In genomic region chr12:120102189-120103043, GRCh38 we compare ENCODE assay signal across 15 cellular contexts. TPM values are rescaled to one million over a fixed set of nuclear protein-coding genes. Genes with fewer than 3 reads are reported as not detected.
DNase-seq lines count a peak whose midpoint lies in the region; ATAC-seq, FAIRE-seq and TF ChIP-seq lines count a peak whose summit lies in the region.
"Had no signal": no experiment of that assay in that cellular context is flagged by ENCODE, and none has a peak within 500 bp of the region (broad histone marks: within the 10 kb centered on the region; RNA-seq: fewer than 3 reads in every experiment).

No MANE protein-coding gene starts in this region.

- H3K27me3 Mint-ChIP-seq in GM23338 (ENCODE audit: insufficient read depth, low read depth, poor library complexity) (peaks cover 3% of the 10 kb centered on the region), natural killer cell (ENCODE audit: low read depth in 2 of 2) (no peaks in the 10 kb centered on the region)
- H3K27me3 Mint-ChIP-seq: brain had no signal

- DNase-seq in GM23338 (ENCODE audit: low spot score) (peak; percentile 44), K562 (ENCODE audit: extremely low read depth in 1 of 4, low spot score in 3 of 4) (no peak), natural killer cell (no peak), NCI-H1694 treated with DMSO at 0.1 percent for 48 hours (lab: John Stamatoyannopoulos, UW) (no peak), HCEC 1CT (no peak)
- DNase-seq: hippocampal formation, lower lobe of right lung, NCI-H774 had no signal

- peaks cover 54% of the 10 kb centered on the region for H3K36me3 Mint-ChIP-seq in GM23338 (ENCODE audit: low read depth)
- H3K36me3 Mint-ChIP-seq in natural killer cell = no peaks in the 10 kb centered on the region

- H3K4me1 Mint-ChIP-seq in GM23338 (peaks cover 19% of the 10 kb centered on the region), natural killer cell (peaks cover 17 to 34% of the 10 kb centered on the region in 2 donors)

- H3K4me3 ChIP-seq in BLaER1 = no peak overlapping the region
- no peak overlapping the region for H3K4me3 ChIP-seq in GM23338
- H3K4me3 ChIP-seq in K562 = no peak overlapping the region
- H3K4me3 ChIP-seq: lower lobe of right lung, pancreas, SJSA1 had no signal

- no peak for TF ChIP-seq POLR2A in K562 (conservative IDR thresholded peaks at IDR 0.05)

- H3K9me2 ChIP-seq in GM23338 (ENCODE audit: insufficient read depth) = no peaks in the 10 kb centered on the region

- no peak overlapping the region for H2AFZ ChIP-seq in GM23338
- no peak overlapping the region for H2AFZ ChIP-seq in K562 (ENCODE audit: low read depth, low read length)

- TF ChIP-seq RAD21 in K562 (CRISPR knock-in tag; conservative IDR thresholded peaks at IDR 0.05 in 1 of 2, IDR thresholded peaks at IDR 0.05 in 1 of 2) = no peak

- H4K20me1 ChIP-seq in BLaER1 = peaks cover 97% of the 10 kb centered on the region
- peaks cover 3% of the 10 kb centered on the region; the same call in 1 of the 2 replicates for H4K20me1 ChIP-seq in GM23338 (replicated peaks; ENCODE audit: insufficient read depth)
- peaks cover 18% of the 10 kb centered on the region for H4K20me1 ChIP-seq in K562 (replicated peaks; ENCODE audit: control insufficient read depth, insufficient read depth, low read length)

- peak overlapping the region; percentile 84 for H3K4me2 ChIP-seq in BLaER1
- no peak overlapping the region for H3K4me2 ChIP-seq in GM23338
- no peak overlapping the region for H3K4me2 ChIP-seq in K562 (ENCODE audit: insufficient read depth, low read length)

- peak; percentile 52 for ATAC-seq in GM23338
- no peak for ATAC-seq in K562
- ATAC-seq in natural killer cell = no peak
- no peak for ATAC-seq in GM19023 (IDR thresholded peaks at IDR 0.05; ENCODE audit: unreplicated experiment)
- no peak for ATAC-seq in GM21381 (IDR thresholded peaks at IDR 0.05; ENCODE audit: unreplicated experiment)
- ATAC-seq: lower lobe of right lung had no signal

- H3K27me3 ChIP-seq in BLaER1 = no peaks in the 10 kb centered on the region
- no peaks in the 10 kb centered on the region for H3K27me3 ChIP-seq in GM23338 (ENCODE audit: insufficient read depth)
- H3K27me3 ChIP-seq in K562 (ENCODE audit: control insufficient read depth in 2 of 2, insufficient read depth in 2 of 2, low read length in 2 of 2) = no peaks in the 10 kb centered on the region
- H3K27me3 ChIP-seq: pancreas, SJSA1 had no signal

- peak overlapping the region; percentile 63 for H3K9ac ChIP-seq in BLaER1
- no peak overlapping the region; a peak in 1 of 4 replicates for H3K9ac ChIP-seq in K562 (ENCODE audit: insufficient read depth in 1 of 2, low read depth in 2 of 2, low read length in 2 of 2)

- H3K9me3 Mint-ChIP-seq in GM23338 (no peaks in the 10 kb centered on the region), natural killer cell (no peaks in the 10 kb centered on the region)
- H3K9me3 Mint-ChIP-seq: brain had no signal

- peak; percentile 23 to 39; a peak in 3 of 4 replicates for TF ChIP-seq CTCF in GM23338 (conservative IDR thresholded peaks at IDR 0.05; ENCODE audit: low read depth in 2 of 2)
- TF ChIP-seq CTCF in K562 (IDR thresholded peaks at IDR 0.05 in 2 of 3, conservative IDR thresholded peaks at IDR 0.05 in 1 of 3; ENCODE audit: insufficient read depth in 2 of 3, low read depth in 1 of 3, low read length in 3 of 3) = no peak
- no peak for TF ChIP-seq CTCF in natural killer cell (IDR thresholded peaks at IDR 0.05)

- no peaks in the 10 kb centered on the region for H3K9me1 ChIP-seq in K562 (ENCODE audit: control insufficient read depth, insufficient read depth, low read length)

- H3K27ac Mint-ChIP-seq in GM23338 (peak overlapping the region; percentile 65; the same call in 1 of the 2 replicates), natural killer cell (peak overlapping the region; percentile 84 to 86)

- H3K4me1 ChIP-seq in BLaER1 = peaks cover 52% of the 10 kb centered on the region
- peaks cover 7% of the 10 kb centered on the region for H3K4me1 ChIP-seq in GM23338 (ENCODE audit: insufficient read depth)
- peaks cover 0 to 28% of the 10 kb centered on the region in 2 experiments; a peak in 2 of 5 replicates for H3K4me1 ChIP-seq in K562 (replicated peaks in 1 of 2; ENCODE audit: control insufficient read depth in 2 of 2, insufficient read depth in 2 of 2, low read length in 2 of 2)
- H3K4me1 ChIP-seq: SJSA1 had no signal

- no peak overlapping the region for H3K4me3 Mint-ChIP-seq in GM23338
- H3K4me3 Mint-ChIP-seq in natural killer cell = peak overlapping the region; percentile 84
- H3K4me3 Mint-ChIP-seq: brain had no signal

- CTCF ChIA-PET in K562 (lab: Yijun Ruan, JAX; ENCODE audit: low intra/inter-chr PET ratio) = no interaction called here

- TF ChIP-seq EP300 in K562 (IDR thresholded peaks at IDR 0.05; ENCODE audit: low read length) = no peak

- no peak for FAIRE-seq in K562 (lab: Jason Lieb, UNC)
- FAIRE-seq: GM18507, pancreas had no signal

- BruUV-seq in K562 (replicated peaks; lab: Mats Ljungman, UMichigan) = no TSS peak

- 94% methylated on average over 23 of the region's 30 CpGs for WGBS in K562 (ENCODE audit: insufficient coverage, low coverage, missing lambda C conversion rate)

- H3K79me2 ChIP-seq in GM23338 (replicated peaks; ENCODE audit: insufficient read depth) (peaks cover 58% of the 10 kb centered on the region), K562 (ENCODE audit: control insufficient read depth, insufficient read depth, low read length) (peaks cover 47% of the 10 kb centered on the region)

- H3F3A ChIP-seq in GM23338 (replicated peaks; ENCODE audit: low read depth) = no peaks in the 10 kb centered on the region; the same call in 1 of the 2 replicates

- H3K9me3 ChIP-seq in BLaER1 = no peaks in the 10 kb centered on the region
- H3K9me3 ChIP-seq in K562 (replicated peaks; ENCODE audit: control insufficient read depth, insufficient read depth, low read depth, low read length) = no peaks in the 10 kb centered on the region
- H3K9me3 ChIP-seq: lower lobe of right lung, pancreas, SJSA1 had no signal

- in situ Hi-C loops in K562 (cut with MboI) = no loop called here

- POLR2A ChIA-PET in K562 (lab: Yijun Ruan, JAX) = interaction anchor here (0.7 to 1.0 kb wide), 3 partner anchors 15 to 1257 kb away, joined by 3 read pairs; partner anchors contain the start of gene RPLP0

- peaks cover 96% of the 10 kb centered on the region for H3K36me3 ChIP-seq in BLaER1
- no peaks in the 10 kb centered on the region; the same call in 1 of the 2 replicates for H3K36me3 ChIP-seq in GM23338 (ENCODE audit: insufficient read depth)
- H3K36me3 ChIP-seq in K562 (ENCODE audit: control insufficient read depth, insufficient read depth, low read length) = peaks cover 89% of the 10 kb centered on the region; the same call in 2 of the 3 replicates

- intact Hi-C loops in K562 (cut with micrococcal nuclease) (no loop called here), natural killer cell (cut with micrococcal nuclease) (no loop called here)

- H3K27ac ChIP-seq in BLaER1 (peak overlapping the region; percentile 73), GM23338 (ENCODE audit: low read depth) (no peak overlapping the region), K562 (ENCODE audit: extremely low read depth, low read depth, low read length) (no peak overlapping the region)
- H3K27ac ChIP-seq: lower lobe of right lung, pancreas, SJSA1 had no signal

TF ChIP-seq in K562, 482 proteins besides CTCF, POLR2A, EP300 and RAD21:
- TF ChIP-seq BRCA1 (IDR thresholded peaks at IDR 0.05) (no peak), BRCA1 (CRISPR knock-in tag; IDR thresholded peaks at IDR 0.05) (no peak), U2AF1 (optimal IDR thresholded peaks at IDR 0.05; ENCODE audit: low read depth, low read length) (no peak), RFX5 (IDR thresholded peaks at IDR 0.05; ENCODE audit: low read depth, low read length) (no peak), POLR2G (IDR thresholded peaks at IDR 0.05; ENCODE audit: low read depth, low read length) (peak; percentile 27; the same call in 1 of the 2 replicates), MLLT1 (IDR thresholded peaks at IDR 0.05) (no peak), SMARCB1 (IDR thresholded peaks at IDR 0.05; ENCODE audit: insufficient read length, low read depth) (no peak), MEF2D (tag; conservative IDR thresholded peaks at IDR 0.05; ENCODE audit: low read depth) (no peak)

RNA-seq across cellular contexts. Expression of gene RAB35, which starts 14.1 kb away (rescaled TPM):
- total RNA-seq in GM23338 (2014; rRNA removed; shearing (Covaris generic)) = 15.9 and 16.9 TPM in 2 replicates
- 9.9 and 12.6 TPM in 2 replicates for polyA plus RNA-seq in GM23338 (2016; fragmentation: Nextera tagmentation; extraction: Ambion mirVana)
- total RNA-seq in K562 (2011; cell fraction: chromatin; rRNA removed; ENCODE audit: low replicate concordance) = 15.2 and 30.6 TPM in 2 replicates
- 19.2 and 20.5 TPM in 2 replicates for total RNA-seq in K562 (2011; cell fraction: nucleolus; rRNA removed)
- total RNA-seq in K562 (2011; cell fraction: nucleoplasm; rRNA removed) = 14.8 and 17.9 TPM in 2 replicates
- total RNA-seq in K562 (2014; rRNA removed) = 38.9 and 47.9 TPM in 2 replicates
- 19.5 and 22.9 TPM in 2 replicates for total RNA-seq in K562 (2014; rRNA removed; fragmentation: Illumina TruSeq; extraction: Trizol)
- 36.0 and 36.6 TPM in 2 replicates for total RNA-seq in K562 (2015; rRNA removed; fragmentation: Illumina TruSeq; extraction: Trizol)
- 66.8 and 76.3 TPM in 2 replicates for total RNA-seq in K562 (2021)
- polyA plus RNA-seq in K562 (2011; rRNA removed) = 32.4 and 45.4 TPM in 2 replicates
- 39.4 and 72.9 TPM in 2 replicates for polyA plus RNA-seq in K562 (2011; cell fraction: cytosol; rRNA removed)
- polyA plus RNA-seq in K562 (2011; cell fraction: nucleus; rRNA removed) = 23.4 and 33.0 TPM in 2 replicates
- 42.4 and 50.7 TPM in 2 replicates for polyA plus RNA-seq in K562 (2012)
- 42.0 and 54.4 TPM in 2 replicates for polyA plus RNA-seq in K562 (2014; fragmentation: Illumina TruSeq; extraction: Trizol)
- under 1 TPM; 0.65 to 0.94 TPM for polyA plus RNA-seq in K562 (2014; fragmentation: Nextera tagmentation; extraction: Ambion mirVana)
- 49.1 and 50.6 TPM in 2 replicates for polyA plus RNA-seq in K562 (2014; rRNA removed)
- 50.9 and 115 TPM in 2 replicates for polyA minus RNA-seq in K562 (2011; rRNA and poly(A)+ RNA removed)
- polyA minus RNA-seq in K562 (2011; cell fraction: cytosol; rRNA and poly(A)+ RNA removed) = 29.8 and 41.0 TPM in 2 replicates
- 6.7 and 6.9 TPM in 2 replicates for polyA minus RNA-seq in K562 (2011; cell fraction: nucleus; rRNA and poly(A)+ RNA removed)
- 10 to 100 TPM; 65.0 to 85.9 (median 81.2) TPM for total RNA-seq in natural killer cell

Comparison
In these comparisons a context has a peak if more than half of its experiments do, and no peak if none do; other contexts are left out.
1. CTCF ChIP-seq: peak in GM23338 (2 of 2); none in K562 (0 of 3) and natural killer cell (single experiment).